25 cellular contexts compared by ENCODE assay signal in the genomic region with DNA sequence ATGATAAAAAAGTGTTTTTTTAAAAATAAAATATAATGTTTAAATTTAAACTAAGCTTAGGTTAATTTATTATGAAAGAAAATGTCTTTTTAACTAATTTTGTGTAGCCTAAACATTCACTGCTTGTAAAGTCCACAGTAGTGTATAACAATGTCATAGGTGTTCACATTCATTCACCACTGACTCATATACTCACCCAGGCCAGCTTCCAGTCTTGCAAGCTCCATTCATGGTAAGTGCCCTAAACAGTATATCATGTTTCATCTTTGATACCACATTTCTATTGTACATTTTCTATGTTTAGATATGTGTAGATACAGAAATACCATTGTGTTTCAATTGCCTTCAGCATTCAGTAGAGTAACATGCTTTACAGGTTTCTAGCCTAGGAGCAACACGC.
"Had no signal": no experiment of that assay in that cellular context is flagged by ENCODE, and none has a peak within 500 bp of the region (broad histone marks: within the 10 kb centered on the region; RNA-seq: fewer than 3 reads in every experiment).

No MANE protein-coding gene starts in this region.

- H3K9me3 ChIP-seq: SJSA1 had no signal

- ATAC-seq: activated CD8-positive, alpha-beta memory T cell treated with anti-CD3 and anti-CD28 coated beads, Interleukin-2, amount 10 ng/mL, durations not matched to agents 7 days and 5 days; Panc1; WTC11 had no signal

- H3K4me1 ChIP-seq: SJSA1 had no signal

- H3K27me3 ChIP-seq: cardiac muscle cell, SJSA1 had no signal

- DNase-seq: activated CD4-positive, alpha-beta T cell treated with anti-CD3 and anti-CD28 coated beads for 1 hour; activated CD4-positive, alpha-beta T cell treated with anti-CD3 and anti-CD28 coated beads, Interleukin-2, amount 10 ng/mL, durations not matched to agents 24 days and 14 days; activated CD4-positive, alpha-beta T cell treated with anti-CD3 and anti-CD28 coated beads, Interleukin-2, amount 50 U/mL, for 48 hours; activated CD8-positive, alpha-beta memory T cell treated with anti-CD3 and anti-CD28 coated beads, Interleukin-2, amount 10 ng/mL, durations not matched to agents 7 days and 5 days; activated effector memory CD4-positive, alpha-beta T cell treated with Interleukin-2 at 50 U/mL for 16 hours; activated naive CD4-positive, alpha-beta T cell; activated T-cell treated with anti-CD3 and anti-CD28 coated beads, Interleukin-2, amount 50 U/mL, for 24 hours; aorta; Karpas-422; MV-4-11; NCI-H1105 treated with DMSO at 0.1 percent for 48 hours; NCI-H1436 treated with DMSO at 0.1 percent for 48 hours; NCI-H187; NCI-H2081; NCI-H2171 treated with DMSO at 0.1 percent for 48 hours; NCI-H226; NCI-H510A; NCI-H526 treated with DMSO at 0.1 percent for 48 hours; NCI-H82; RPMI8226; SHP77 had no signal

- H3K36me3 ChIP-seq: cardiac muscle cell, SJSA1 had no signal

- H3K4me3 ChIP-seq: cardiac muscle cell, SJSA1 had no signal

- H3K27ac ChIP-seq: cardiac muscle cell, SJSA1 had no signal
